20 cellular contexts compared by ENCODE assay signal in genomic region chr2:70886541-70886987, GRCh38. TPM values are rescaled to one million over a fixed set of nuclear protein-coding genes. Genes with fewer than 3 reads are reported as not detected.
DNase-seq lines count a peak whose midpoint lies in the region; ATAC-seq and TF ChIP-seq lines count a peak whose summit lies in the region.
"Had no signal": no experiment of that assay in that cellular context is flagged by ENCODE, and none has a peak within 500 bp of the region (broad histone marks: within the 10 kb centered on the region; RNA-seq: fewer than 3 reads in every experiment).

No MANE protein-coding gene starts in this region.

- ATAC-seq in activated naive CD4-positive, alpha-beta T cell treated with anti-CD3 and anti-CD28 coated beads, Interleukin-2, amount 50 U/mL, for 72 hours: no peak

- H3K27me3 Mint-ChIP-seq in activated naive CD4-positive, alpha-beta T cell treated with anti-CD3 and anti-CD28 coated beads, Interleukin-2, amount 50 U/mL, for 24 hours: peaks cover 63% of the 10 kb centered on the region
- H3K27me3 Mint-ChIP-seq in activated T-helper 2 cell treated with anti-CD3 and anti-CD28 coated beads, Interferon-gamma antibody, Interleukin-2, Interleukin-4, amounts not matched to agents 10 μg/mL and 5 μg/mL and 100 μg/mL, durations not matched to agents 14 hours and 24 hours and 36 hours (ENCODE audit: low read depth): peaks cover 83% of the 10 kb centered on the region

- H2BK5ac ChIP-seq in mesendoderm (ENCODE audit: low read length): no peak overlapping the region

- no peak overlapping the region for H3K9ac ChIP-seq in mesendoderm (ENCODE audit: low read length)
- H3K9ac ChIP-seq: GM23248 had no signal

- DNase-seq in activated naive CD4-positive, alpha-beta T cell treated with anti-CD3 and anti-CD28 coated beads, Interleukin-2, amount 50 U/mL, for 72 hours (ENCODE audit: low spot score in 2 of 2): no peak
- no peak for DNase-seq in activated T-helper 2 cell treated with anti-CD3 and anti-CD28 coated beads, Interferon-gamma antibody, Interleukin-2, Interleukin-4, amounts not matched to agents 10 μg/mL and 5 μg/mL and 100 μg/mL, durations not matched to agents 14 hours and 24 hours and 36 hours (ENCODE audit: low spot score)
- DNase-seq in mesendoderm: no peak
- DNase-seq in stomach: peak; percentile 11
- no peak for DNase-seq in ACHN
- DNase-seq in AG20443 (ENCODE audit: low spot score): no peak
- DNase-seq: activated gamma-delta T cell, DMS 273 treated with DMSO at 0.1 percent for 48 hours, GM23248, NCI-H1436 treated with DMSO at 0.1 percent for 48 hours, NCI-H226, SHP77, testis had no signal

- no peak overlapping the region for H3K56ac ChIP-seq in mesendoderm (ENCODE audit: low read length)

- in situ Hi-C loops in ACHN (cut with HindIII; ENCODE audit: low pct_ligation_motif_present, low pct_unique_long_range_greater_than_20kb, low sequenced_read_pairs): no loop called here

- no peak overlapping the region for H3K4me3 ChIP-seq in mesendoderm (ENCODE audit: low read length)
- no peak overlapping the region for H3K4me3 ChIP-seq in stomach
- H3K4me3 ChIP-seq: GM23248 had no signal

- H3K27ac Mint-ChIP-seq in activated naive CD4-positive, alpha-beta T cell treated with anti-CD3 and anti-CD28 coated beads, Interleukin-2, amount 50 U/mL, for 24 hours: peak overlapping the region; percentile 41
- H3K27ac Mint-ChIP-seq in activated naive CD4-positive, alpha-beta T cell treated with anti-CD3 and anti-CD28 coated beads, Interleukin-2, amount 50 U/mL, for 72 hours: no peak overlapping the region
- H3K27ac Mint-ChIP-seq in activated T-helper 2 cell treated with anti-CD3 and anti-CD28 coated beads, Interferon-gamma antibody, Interleukin-2, Interleukin-4, amounts not matched to agents 10 μg/mL and 5 μg/mL and 100 μg/mL, durations not matched to agents 14 hours and 24 hours and 36 hours: no peak overlapping the region

- H2BK15ac ChIP-seq in mesendoderm (replicated peaks; ENCODE audit: low read depth): no peak overlapping the region

- intact Hi-C loops in activated T-helper 2 cell treated with anti-CD3 and anti-CD28 coated beads, Interferon-gamma antibody, Interleukin-2, Interleukin-4, amounts not matched to agents 10 μg/mL and 5 μg/mL and 100 μg/mL, durations not matched to agents 14 hours and 24 hours and 36 hours (cut with micrococcal nuclease): loop anchor here (5.0 kb wide), 2 partner anchors 334 to 1261 kb away; partner anchors contain the start of genes CYP26B1 and TGFA
- intact Hi-C loops in stomach (cut with DNase I; ENCODE audit: low total_unique reads): no loop called here

- H4K5ac ChIP-seq in mesendoderm (ENCODE audit: low read length): no peak overlapping the region

- peaks cover 0 to 13% (median 9%) of the 10 kb centered on the region in 4 donors for H3K9me3 ChIP-seq in stomach
- H3K9me3 ChIP-seq: testis had no signal

- no peak for TF ChIP-seq CTCF in stomach (IDR thresholded peaks at IDR 0.05)

- no peaks in the 10 kb centered on the region for H3K79me2 ChIP-seq in mesendoderm (ENCODE audit: control insufficient read depth, insufficient read depth, low read length)

- H3K9me3 Mint-ChIP-seq in activated naive CD4-positive, alpha-beta T cell treated with anti-CD3 and anti-CD28 coated beads, Interleukin-2, amount 50 U/mL, for 24 hours: peaks cover 11% of the 10 kb centered on the region
- H3K9me3 Mint-ChIP-seq in activated naive CD4-positive, alpha-beta T cell treated with anti-CD3 and anti-CD28 coated beads, Interleukin-2, amount 50 U/mL, for 72 hours: no peaks in the 10 kb centered on the region
- no peaks in the 10 kb centered on the region for H3K9me3 Mint-ChIP-seq in activated T-helper 2 cell treated with anti-CD3 and anti-CD28 coated beads, Interferon-gamma antibody, Interleukin-2, Interleukin-4, amounts not matched to agents 10 μg/mL and 5 μg/mL and 100 μg/mL, durations not matched to agents 14 hours and 24 hours and 36 hours

- H3K4me1 Mint-ChIP-seq in activated naive CD4-positive, alpha-beta T cell treated with anti-CD3 and anti-CD28 coated beads, Interleukin-2, amount 50 U/mL, for 24 hours: peaks cover 31% of the 10 kb centered on the region
- peaks cover 20% of the 10 kb centered on the region for H3K4me1 Mint-ChIP-seq in activated T-helper 2 cell treated with anti-CD3 and anti-CD28 coated beads, Interferon-gamma antibody, Interleukin-2, Interleukin-4, amounts not matched to agents 10 μg/mL and 5 μg/mL and 100 μg/mL, durations not matched to agents 14 hours and 24 hours and 36 hours (ENCODE audit: low read depth)

- H3K36me3 ChIP-seq in mesendoderm (ENCODE audit: control insufficient read depth, insufficient read depth, low read length) (no peaks in the 10 kb centered on the region), stomach (no peaks in the 10 kb centered on the region)

- H3K27me3 ChIP-seq in mesendoderm (ENCODE audit: insufficient read depth, low read length, poor library complexity): peaks cover 62% of the 10 kb centered on the region
- H3K27me3 ChIP-seq in stomach: peaks cover 35 to 100% (median 73%) of the 10 kb centered on the region in 3 donors

- no peak overlapping the region for H2AK5ac ChIP-seq in mesendoderm (ENCODE audit: low read length)

- H3K27ac ChIP-seq in mesendoderm (ENCODE audit: low read depth, low read length) (no peak overlapping the region), stomach (no peak overlapping the region)
- H3K27ac ChIP-seq: GM23248, testis had no signal

- WGBS in mesendoderm (ENCODE audit: extremely low coverage, insufficient coverage, low lambda C conversion rate): no CpG with 5 or more reads among the region's 10 CpGs
- WGBS in stomach, 5 donors: 11 to 20% (median 17%) methylated on average over 10 of the region's 10 CpGs

- no peak overlapping the region for H2BK120ac ChIP-seq in mesendoderm (ENCODE audit: low read depth, low read length)

- no peak overlapping the region for H3K4me2 ChIP-seq in mesendoderm (ENCODE audit: low read length)

- H3K23ac ChIP-seq in mesendoderm (ENCODE audit: low read length): peak overlapping the region; percentile 29

- peak overlapping the region; percentile 81 for H3K4me3 Mint-ChIP-seq in activated naive CD4-positive, alpha-beta T cell treated with anti-CD3 and anti-CD28 coated beads, Interleukin-2, amount 50 U/mL, for 24 hours
- H3K4me3 Mint-ChIP-seq in activated T-helper 2 cell treated with anti-CD3 and anti-CD28 coated beads, Interferon-gamma antibody, Interleukin-2, Interleukin-4, amounts not matched to agents 10 μg/mL and 5 μg/mL and 100 μg/mL, durations not matched to agents 14 hours and 24 hours and 36 hours (ENCODE audit: low read depth): peak overlapping the region; percentile 66

- TF ChIP-seq POLR2A in stomach (IDR thresholded peaks at IDR 0.05): no peak

- H3K4me1 ChIP-seq in mesendoderm (ENCODE audit: control insufficient read depth, low read depth, low read length) (no peaks in the 10 kb centered on the region), stomach (peaks cover 22 to 27% (median 25%) of the 10 kb centered on the region in 4 donors)

- TF ChIP-seq EP300 in stomach (IDR thresholded peaks at IDR 0.05): no peak

- H3K18ac ChIP-seq in mesendoderm (ENCODE audit: low read length): no peak overlapping the region

- no peaks in the 10 kb centered on the region for H3K79me1 ChIP-seq in mesendoderm (ENCODE audit: low read length)

- no peak overlapping the region for H3K4ac ChIP-seq in mesendoderm (ENCODE audit: low read depth, low read length)

- no peak overlapping the region for H4K8ac ChIP-seq in mesendoderm (ENCODE audit: low read depth, low read length)

- H3K36me3 Mint-ChIP-seq in activated naive CD4-positive, alpha-beta T cell treated with anti-CD3 and anti-CD28 coated beads, Interleukin-2, amount 50 U/mL, for 24 hours: peaks cover 4% of the 10 kb centered on the region
- peaks cover 18 to 20% of the 10 kb centered on the region in 2 donors for H3K36me3 Mint-ChIP-seq in activated naive CD4-positive, alpha-beta T cell treated with anti-CD3 and anti-CD28 coated beads, Interleukin-2, amount 50 U/mL, for 72 hours
- no peaks in the 10 kb centered on the region for H3K36me3 Mint-ChIP-seq in activated T-helper 2 cell treated with anti-CD3 and anti-CD28 coated beads, Interferon-gamma antibody, Interleukin-2, Interleukin-4, amounts not matched to agents 10 μg/mL and 5 μg/mL and 100 μg/mL, durations not matched to agents 14 hours and 24 hours and 36 hours (ENCODE audit: low read depth)

RNA-seq across cellular contexts. Expression of gene VAX2, which starts 13.8 kb away (rescaled TPM):
- total RNA-seq in activated naive CD4-positive, alpha-beta T cell treated with anti-CD3 and anti-CD28 coated beads, Interleukin-2, amount 50 U/mL, for 72 hours: under 1 TPM in 1 of 2 donors, not detected in 1; 0.21 TPM
- not detected in 2 replicates for total RNA-seq in activated T-helper 2 cell treated with anti-CD3 and anti-CD28 coated beads, Interferon-gamma antibody, Interleukin-2, Interleukin-4, amounts not matched to agents 10 μg/mL and 5 μg/mL and 100 μg/mL, durations not matched to agents 14 hours and 24 hours and 36 hours
- 0.04 TPM for polyA plus RNA-seq in mesendoderm (2013, experiment 1 of 2)
- 0.03 TPM for polyA plus RNA-seq in mesendoderm (2013, experiment 2 of 2)
- 1 to 10 TPM in 1 of 5 donors, not detected in 4; 1.2 TPM for total RNA-seq in stomach
- under 1 TPM in 2 of 3 donors, not detected in 1; 0.23 to 0.25 TPM for polyA plus RNA-seq in stomach
- total RNA-seq: dermis microvascular lymphatic vessel endothelial cell; T-helper 2 cell treated with Interferon-gamma antibody and Interleukin-4, amounts not matched to agents 100 ng/mL and 5 ng/mL, for 36 hours had no signal

RNA-seq across cellular contexts. Expression of gene ATP6V1B1, which starts 49.1 kb away (rescaled TPM):
- total RNA-seq in activated naive CD4-positive, alpha-beta T cell treated with anti-CD3 and anti-CD28 coated beads, Interleukin-2, amount 50 U/mL, for 72 hours: under 1 TPM in 1 of 2 donors, not detected in 1; 0.11 TPM
- total RNA-seq in activated T-helper 2 cell treated with anti-CD3 and anti-CD28 coated beads, Interferon-gamma antibody, Interleukin-2, Interleukin-4, amounts not matched to agents 10 μg/mL and 5 μg/mL and 100 μg/mL, durations not matched to agents 14 hours and 24 hours and 36 hours: not detected in 2 replicates
- not detected for polyA plus RNA-seq in mesendoderm (2013, experiment 1 of 2)
- polyA plus RNA-seq in mesendoderm (2013, experiment 2 of 2): not detected
- total RNA-seq in stomach: under 1 TPM in 1 of 5 donors, not detected in 4; 0.55 TPM
- polyA plus RNA-seq in stomach: under 1 TPM in 1 of 3 donors, not detected in 2; 0.35 TPM
- total RNA-seq: dermis microvascular lymphatic vessel endothelial cell; GM23248; T-helper 2 cell treated with Interferon-gamma antibody and Interleukin-4, amounts not matched to agents 100 ng/mL and 5 ng/mL, for 36 hours had no signal

RNA-seq across cellular contexts. Expression of gene CD207, which starts 50.9 kb away (rescaled TPM):
- total RNA-seq in activated naive CD4-positive, alpha-beta T cell treated with anti-CD3 and anti-CD28 coated beads, Interleukin-2, amount 50 U/mL, for 72 hours: not detected
- not detected in 2 replicates for total RNA-seq in activated T-helper 2 cell treated with anti-CD3 and anti-CD28 coated beads, Interferon-gamma antibody, Interleukin-2, Interleukin-4, amounts not matched to agents 10 μg/mL and 5 μg/mL and 100 μg/mL, durations not matched to agents 14 hours and 24 hours and 36 hours
- not detected for polyA plus RNA-seq in mesendoderm (2013, experiment 1 of 2)
- polyA plus RNA-seq in mesendoderm (2013, experiment 2 of 2): not detected
- not detected for total RNA-seq in stomach
- polyA plus RNA-seq in stomach: 1 to 10 TPM in 1 of 3 donors, under 1 TPM in 1, not detected in 1; 0.46 to 1.4 TPM
- total RNA-seq: esophagus mucosa; GM23248; HT-29; LHCN-M2; T-helper 2 cell treated with Interferon-gamma antibody and Interleukin-4, amounts not matched to agents 100 ng/mL and 5 ng/mL, for 36 hours had no signal
- polyA plus RNA-seq: BJ, GM23248 had no signal
